Comparison of ENCODE assay signal across 15 cellular contexts in genomic region chr6:64217721-64218603, GRCh38.
DNase-seq lines count a peak whose midpoint lies in the region; ATAC-seq and TF ChIP-seq lines count a peak whose summit lies in the region.
"Had no signal": no experiment of that assay in that cellular context is flagged by ENCODE, and none has a peak within 500 bp of the region (broad histone marks: within the 10 kb centered on the region; RNA-seq: fewer than 3 reads in every experiment).

No MANE protein-coding gene starts in this region.

- no peak for TF ChIP-seq CTCF in cardiac fibroblast (IDR thresholded peaks at IDR 0.05; ENCODE audit: low read depth, low read length)

- H3K36me3 Mint-ChIP-seq in activated T-cell treated with anti-CD3 and anti-CD28 coated beads, Interleukin-2, amount 50 U/mL, for 72 hours (ENCODE audit: insufficient read depth in 2 of 2) = no peaks in the 10 kb centered on the region
- H3K36me3 Mint-ChIP-seq: activated naive CD8-positive, alpha-beta T cell had no signal

- ATAC-seq in Right ventricle myocardium inferior = peak; percentile 34
- ATAC-seq in HG03097 (IDR thresholded peaks at IDR 0.05; ENCODE audit: low FRiP score, unreplicated experiment) = peak; percentile 55
- ATAC-seq in aorta (ENCODE audit: low FRiP score) = peak; percentile 41
- ATAC-seq in GM19324 (IDR thresholded peaks at IDR 0.05; ENCODE audit: low FRiP score, unreplicated experiment) = no peak
- ATAC-seq in activated T-cell treated with anti-CD3 and anti-CD28 coated beads, Interleukin-2, amount 50 U/mL, for 72 hours (replicated peaks in 1 of 2) = no peak
- ATAC-seq: activated CD4-positive, CD25-positive, alpha-beta regulatory T cell treated with anti-CD3 and anti-CD28 coated beads, Interleukin-2, amount 50 U/mL, for 24 hours; HepG2 had no signal

- H3K4me1 ChIP-seq in aorta (ENCODE audit: control insufficient read depth in 1 of 2, insufficient read depth in 2 of 2, low read length in 2 of 2) = no peaks in the 10 kb centered on the region

- no peaks in the 10 kb centered on the region for H3K4me1 Mint-ChIP-seq in activated T-cell treated with anti-CD3 and anti-CD28 coated beads, Interleukin-2, amount 50 U/mL, for 72 hours (ENCODE audit: low read depth)

- H3K4me3 Mint-ChIP-seq in activated T-cell treated with anti-CD3 and anti-CD28 coated beads, Interleukin-2, amount 50 U/mL, for 72 hours = no peak overlapping the region
- H3K4me3 Mint-ChIP-seq: activated naive CD8-positive, alpha-beta T cell had no signal

- H3K9me3 ChIP-seq in aorta (ENCODE audit: control insufficient read depth, low read length) = no peaks in the 10 kb centered on the region

- intact Hi-C loops in Right ventricle myocardium inferior (cut with DNase I) (no loop called here), cardiac septum (cut with DNase I) (no loop called here), aorta (cut with DNase I) (no loop called here)

- no peak overlapping the region for H3K4me3 ChIP-seq in cardiac fibroblast (replicated peaks in 1 of 2; ENCODE audit: low read depth in 2 of 2, low read length in 2 of 2)
- no peak overlapping the region for H3K4me3 ChIP-seq in aorta (ENCODE audit: low read length in 2 of 2)

- H3K9me3 Mint-ChIP-seq in activated T-cell treated with anti-CD3 and anti-CD28 coated beads, Interleukin-2, amount 50 U/mL, for 72 hours = peaks cover 1 to 4% of the 10 kb centered on the region in 2 donors

- peaks cover 0 to 1% of the 10 kb centered on the region in 2 donors for H3K27me3 ChIP-seq in aorta (ENCODE audit: control insufficient read depth in 1 of 2, insufficient read depth in 2 of 2, low read length in 1 of 2)

- no peak overlapping the region for H3K27ac Mint-ChIP-seq in activated T-cell treated with anti-CD3 and anti-CD28 coated beads, Interleukin-2, amount 50 U/mL, for 72 hours
- H3K27ac Mint-ChIP-seq: activated naive CD8-positive, alpha-beta T cell had no signal

- no peaks in the 10 kb centered on the region for H3K27me3 Mint-ChIP-seq in activated T-cell treated with anti-CD3 and anti-CD28 coated beads, Interleukin-2, amount 50 U/mL, for 72 hours (ENCODE audit: low read depth)
- H3K27me3 Mint-ChIP-seq: activated naive CD8-positive, alpha-beta T cell had no signal

- H3K27ac ChIP-seq in aorta (ENCODE audit: low read depth in 1 of 2, low read length in 2 of 2) = no peak overlapping the region

- no peaks in the 10 kb centered on the region for H3K36me3 ChIP-seq in aorta (ENCODE audit: control insufficient read depth in 1 of 2, insufficient read depth in 2 of 2, low read length in 1 of 2)

- 30 to 49% methylated on average over 1 of the region's 1 CpG for WGBS in aorta, 2 donors

- DNase-seq in Right ventricle myocardium inferior (ENCODE audit: missing footprints) = no peak
- DNase-seq in cardiac septum (ENCODE audit: low spot score) = no peak
- peak; percentile 49 to 54 for DNase-seq in cardiac fibroblast (ENCODE audit: low read depth in 2 of 2)
- DNase-seq in aorta = no peak
- DNase-seq in activated T-cell treated with anti-CD3 and anti-CD28 coated beads, Interleukin-2, amount 50 U/mL, for 72 hours = no peak
- no peak for DNase-seq in DMS53 treated with DMSO at 0.1 percent for 48 hours (lab: John Stamatoyannopoulos, UW; ENCODE audit: unreplicated experiment)
- DNase-seq: 8988T, kidney, NCI-H2029, trophoblast cell had no signal

Comparison
In these comparisons a context has a peak if more than half of its experiments do, and no peak if none do; other contexts are left out.
1. ATAC-seq: peak in Right ventricle myocardium inferior (single experiment), HG03097 (single experiment) and aorta (single experiment); none in GM19324 (single experiment) and activated T-cell treated with anti-CD3 and anti-CD28 coated beads, Interleukin-2, amount 50 U/mL, for 72 hours (0 of 2).
2. DNase-seq: peak in cardiac fibroblast (2 of 2); none in Right ventricle myocardium inferior (single experiment), cardiac septum (single experiment), aorta (0 of 2), activated T-cell treated with anti-CD3 and anti-CD28 coated beads, Interleukin-2, amount 50 U/mL, for 72 hours (0 of 2) and DMS53 treated with DMSO at 0.1 percent for 48 hours (single experiment).